ENCODE assay signal across 1 cellular context in the genomic region with DNA sequence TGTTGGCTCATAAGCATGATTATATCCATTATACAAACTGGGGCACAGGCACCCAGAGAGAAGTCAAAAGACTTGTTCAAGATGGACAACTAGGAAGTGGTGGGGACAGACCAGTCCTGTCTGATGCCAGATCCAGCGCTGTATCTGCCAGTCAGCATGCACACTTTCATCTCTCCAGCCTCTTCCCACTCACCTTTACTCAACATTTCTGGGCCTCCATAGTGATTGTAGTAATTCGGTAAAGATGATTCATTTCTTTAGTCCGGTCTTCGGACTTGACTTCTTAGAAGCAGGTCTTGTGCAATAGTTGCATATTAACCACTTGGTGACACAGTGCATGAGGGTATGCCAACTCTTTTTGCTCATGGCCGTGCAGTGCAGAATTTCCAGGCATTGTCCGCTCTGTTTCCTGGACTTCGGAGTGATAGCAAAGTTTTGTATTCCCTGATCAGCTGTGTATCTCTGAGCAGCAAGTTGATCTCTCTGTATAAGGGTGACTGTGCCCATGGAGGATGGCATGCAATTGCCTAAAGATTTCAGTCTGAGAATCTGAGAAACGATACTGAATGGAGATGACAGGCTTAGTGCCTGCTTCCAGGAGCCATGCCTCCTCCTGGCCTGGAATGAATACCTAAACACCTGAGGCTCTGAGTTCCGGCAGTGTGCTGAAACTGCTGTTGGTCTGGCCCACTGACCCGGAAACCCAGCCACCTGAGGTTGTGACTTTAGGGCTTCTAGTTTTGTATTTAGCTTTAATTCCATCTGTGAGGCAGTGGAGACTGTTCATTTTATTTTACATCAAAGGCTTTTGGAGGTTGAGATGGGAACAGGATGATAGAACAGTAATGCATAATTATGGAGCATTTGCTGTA.
TF ChIP-seq lines count a peak whose summit lies in the region.

No MANE protein-coding gene starts in this region.

TF ChIP-seq in GM12878, 131 proteins besides CTCF, POLR2A, EP300 and RAD21 (continued from another document and continues in another):
- TF ChIP-seq, protein P1, sequence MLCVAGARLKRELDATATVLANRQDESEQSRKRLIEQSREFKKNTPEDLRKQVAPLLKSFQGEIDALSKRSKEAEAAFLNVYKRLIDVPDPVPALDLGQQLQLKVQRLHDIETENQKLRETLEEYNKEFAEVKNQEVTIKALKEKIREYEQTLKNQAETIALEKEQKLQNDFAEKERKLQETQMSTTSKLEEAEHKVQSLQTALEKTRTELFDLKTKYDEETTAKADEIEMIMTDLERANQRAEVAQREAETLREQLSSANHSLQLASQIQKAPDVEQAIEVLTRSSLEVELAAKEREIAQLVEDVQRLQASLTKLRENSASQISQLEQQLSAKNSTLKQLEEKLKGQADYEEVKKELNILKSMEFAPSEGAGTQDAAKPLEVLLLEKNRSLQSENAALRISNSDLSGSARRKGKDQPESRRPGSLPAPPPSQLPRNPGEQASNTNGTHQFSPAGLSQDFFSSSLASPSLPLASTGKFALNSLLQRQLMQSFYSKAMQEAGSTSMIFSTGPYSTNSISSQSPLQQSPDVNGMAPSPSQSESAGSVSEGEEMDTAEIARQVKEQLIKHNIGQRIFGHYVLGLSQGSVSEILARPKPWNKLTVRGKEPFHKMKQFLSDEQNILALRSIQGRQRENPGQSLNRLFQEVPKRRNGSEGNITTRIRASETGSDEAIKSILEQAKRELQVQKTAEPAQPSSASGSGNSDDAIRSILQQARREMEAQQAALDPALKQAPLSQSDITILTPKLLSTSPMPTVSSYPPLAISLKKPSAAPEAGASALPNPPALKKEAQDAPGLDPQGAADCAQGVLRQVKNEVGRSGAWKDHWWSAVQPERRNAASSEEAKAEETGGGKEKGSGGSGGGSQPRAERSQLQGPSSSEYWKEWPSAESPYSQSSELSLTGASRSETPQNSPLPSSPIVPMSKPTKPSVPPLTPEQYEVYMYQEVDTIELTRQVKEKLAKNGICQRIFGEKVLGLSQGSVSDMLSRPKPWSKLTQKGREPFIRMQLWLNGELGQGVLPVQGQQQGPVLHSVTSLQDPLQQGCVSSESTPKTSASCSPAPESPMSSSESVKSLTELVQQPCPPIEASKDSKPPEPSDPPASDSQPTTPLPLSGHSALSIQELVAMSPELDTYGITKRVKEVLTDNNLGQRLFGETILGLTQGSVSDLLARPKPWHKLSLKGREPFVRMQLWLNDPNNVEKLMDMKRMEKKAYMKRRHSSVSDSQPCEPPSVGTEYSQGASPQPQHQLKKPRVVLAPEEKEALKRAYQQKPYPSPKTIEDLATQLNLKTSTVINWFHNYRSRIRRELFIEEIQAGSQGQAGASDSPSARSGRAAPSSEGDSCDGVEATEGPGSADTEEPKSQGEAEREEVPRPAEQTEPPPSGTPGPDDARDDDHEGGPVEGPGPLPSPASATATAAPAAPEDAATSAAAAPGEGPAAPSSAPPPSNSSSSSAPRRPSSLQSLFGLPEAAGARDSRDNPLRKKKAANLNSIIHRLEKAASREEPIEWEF (IDR thresholded peaks at IDR 0.05; ENCODE audit: insufficient replicate concordance, low read depth, low read length), result no peak
- TF ChIP-seq, protein P2, sequence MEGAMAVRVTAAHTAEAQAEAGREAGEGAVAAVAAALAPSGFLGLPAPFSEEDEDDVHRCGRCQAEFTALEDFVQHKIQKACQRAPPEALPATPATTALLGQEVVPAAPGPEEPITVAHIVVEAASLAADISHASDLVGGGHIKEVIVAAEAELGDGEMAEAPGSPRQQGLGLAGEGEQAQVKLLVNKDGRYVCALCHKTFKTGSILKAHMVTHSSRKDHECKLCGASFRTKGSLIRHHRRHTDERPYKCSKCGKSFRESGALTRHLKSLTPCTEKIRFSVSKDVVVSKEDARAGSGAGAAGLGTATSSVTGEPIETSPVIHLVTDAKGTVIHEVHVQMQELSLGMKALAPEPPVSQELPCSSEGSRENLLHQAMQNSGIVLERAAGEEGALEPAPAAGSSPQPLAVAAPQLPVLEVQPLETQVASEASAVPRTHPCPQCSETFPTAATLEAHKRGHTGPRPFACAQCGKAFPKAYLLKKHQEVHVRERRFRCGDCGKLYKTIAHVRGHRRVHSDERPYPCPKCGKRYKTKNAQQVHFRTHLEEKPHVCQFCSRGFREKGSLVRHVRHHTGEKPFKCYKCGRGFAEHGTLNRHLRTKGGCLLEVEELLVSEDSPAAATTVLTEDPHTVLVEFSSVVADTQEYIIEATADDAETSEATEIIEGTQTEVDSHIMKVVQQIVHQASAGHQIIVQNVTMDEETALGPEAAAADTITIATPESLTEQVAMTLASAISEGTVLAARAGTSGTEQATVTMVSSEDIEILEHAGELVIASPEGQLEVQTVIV (IDR thresholded peaks at IDR 0.05; ENCODE audit: borderline replicate concordance, partially characterized antibody), result no peak
- no peak for TF ChIP-seq EGR1 (IDR thresholded peaks at IDR 0.05; ENCODE audit: borderline replicate concordance in 1 of 2, low read depth in 2 of 2, low read length in 2 of 2)
- no peak for TF ChIP-seq EED (IDR thresholded peaks at IDR 0.05; ENCODE audit: low read depth)
- TF ChIP-seq, protein P3, sequence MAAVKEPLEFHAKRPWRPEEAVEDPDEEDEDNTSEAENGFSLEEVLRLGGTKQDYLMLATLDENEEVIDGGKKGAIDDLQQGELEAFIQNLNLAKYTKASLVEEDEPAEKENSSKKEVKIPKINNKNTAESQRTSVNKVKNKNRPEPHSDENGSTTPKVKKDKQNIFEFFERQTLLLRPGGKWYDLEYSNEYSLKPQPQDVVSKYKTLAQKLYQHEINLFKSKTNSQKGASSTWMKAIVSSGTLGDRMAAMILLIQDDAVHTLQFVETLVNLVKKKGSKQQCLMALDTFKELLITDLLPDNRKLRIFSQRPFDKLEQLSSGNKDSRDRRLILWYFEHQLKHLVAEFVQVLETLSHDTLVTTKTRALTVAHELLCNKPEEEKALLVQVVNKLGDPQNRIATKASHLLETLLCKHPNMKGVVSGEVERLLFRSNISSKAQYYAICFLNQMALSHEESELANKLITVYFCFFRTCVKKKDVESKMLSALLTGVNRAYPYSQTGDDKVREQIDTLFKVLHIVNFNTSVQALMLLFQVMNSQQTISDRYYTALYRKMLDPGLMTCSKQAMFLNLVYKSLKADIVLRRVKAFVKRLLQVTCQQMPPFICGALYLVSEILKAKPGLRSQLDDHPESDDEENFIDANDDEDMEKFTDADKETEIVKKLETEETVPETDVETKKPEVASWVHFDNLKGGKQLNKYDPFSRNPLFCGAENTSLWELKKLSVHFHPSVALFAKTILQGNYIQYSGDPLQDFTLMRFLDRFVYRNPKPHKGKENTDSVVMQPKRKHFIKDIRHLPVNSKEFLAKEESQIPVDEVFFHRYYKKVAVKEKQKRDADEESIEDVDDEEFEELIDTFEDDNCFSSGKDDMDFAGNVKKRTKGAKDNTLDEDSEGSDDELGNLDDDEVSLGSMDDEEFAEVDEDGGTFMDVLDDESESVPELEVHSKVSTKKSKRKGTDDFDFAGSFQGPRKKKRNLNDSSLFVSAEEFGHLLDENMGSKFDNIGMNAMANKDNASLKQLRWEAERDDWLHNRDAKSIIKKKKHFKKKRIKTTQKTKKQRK (IDR thresholded peaks at IDR 0.05; ENCODE audit: low read depth, low read length), result no peak
- TF ChIP-seq TBL1XR1 (IDR thresholded peaks at IDR 0.05; ENCODE audit: low read depth, low read length), result no peak
- no peak for TF ChIP-seq SRF (IDR thresholded peaks at IDR 0.05; ENCODE audit: low read depth in 2 of 2, low read length in 2 of 2)
- no peak for TF ChIP-seq GATAD2B (conservative IDR thresholded peaks at IDR 0.05; ENCODE audit: low read depth)
- no peak for TF ChIP-seq YBX1 (IDR thresholded peaks at IDR 0.05)
- no peak for TF ChIP-seq PAX8 (IDR thresholded peaks at IDR 0.05)
- no peak for TF ChIP-seq MYB (IDR thresholded peaks at IDR 0.05; ENCODE audit: borderline replicate concordance, low read depth, low read length)
- TF ChIP-seq, protein P4, sequence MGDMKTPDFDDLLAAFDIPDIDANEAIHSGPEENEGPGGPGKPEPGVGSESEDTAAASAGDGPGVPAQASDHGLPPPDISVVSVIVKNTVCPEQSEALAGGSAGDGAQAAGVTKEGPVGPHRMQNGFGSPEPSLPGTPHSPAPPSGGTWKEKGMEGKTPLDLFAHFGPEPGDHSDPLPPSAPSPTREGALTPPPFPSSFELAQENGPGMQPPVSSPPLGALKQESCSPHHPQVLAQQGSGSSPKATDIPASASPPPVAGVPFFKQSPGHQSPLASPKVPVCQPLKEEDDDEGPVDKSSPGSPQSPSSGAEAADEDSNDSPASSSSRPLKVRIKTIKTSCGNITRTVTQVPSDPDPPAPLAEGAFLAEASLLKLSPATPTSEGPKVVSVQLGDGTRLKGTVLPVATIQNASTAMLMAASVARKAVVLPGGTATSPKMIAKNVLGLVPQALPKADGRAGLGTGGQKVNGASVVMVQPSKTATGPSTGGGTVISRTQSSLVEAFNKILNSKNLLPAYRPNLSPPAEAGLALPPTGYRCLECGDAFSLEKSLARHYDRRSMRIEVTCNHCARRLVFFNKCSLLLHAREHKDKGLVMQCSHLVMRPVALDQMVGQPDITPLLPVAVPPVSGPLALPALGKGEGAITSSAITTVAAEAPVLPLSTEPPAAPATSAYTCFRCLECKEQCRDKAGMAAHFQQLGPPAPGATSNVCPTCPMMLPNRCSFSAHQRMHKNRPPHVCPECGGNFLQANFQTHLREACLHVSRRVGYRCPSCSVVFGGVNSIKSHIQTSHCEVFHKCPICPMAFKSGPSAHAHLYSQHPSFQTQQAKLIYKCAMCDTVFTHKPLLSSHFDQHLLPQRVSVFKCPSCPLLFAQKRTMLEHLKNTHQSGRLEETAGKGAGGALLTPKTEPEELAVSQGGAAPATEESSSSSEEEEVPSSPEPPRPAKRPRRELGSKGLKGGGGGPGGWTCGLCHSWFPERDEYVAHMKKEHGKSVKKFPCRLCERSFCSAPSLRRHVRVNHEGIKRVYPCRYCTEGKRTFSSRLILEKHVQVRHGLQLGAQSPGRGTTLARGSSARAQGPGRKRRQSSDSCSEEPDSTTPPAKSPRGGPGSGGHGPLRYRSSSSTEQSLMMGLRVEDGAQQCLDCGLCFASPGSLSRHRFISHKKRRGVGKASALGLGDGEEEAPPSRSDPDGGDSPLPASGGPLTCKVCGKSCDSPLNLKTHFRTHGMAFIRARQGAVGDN (IDR thresholded peaks at IDR 0.05), result no peak; the same call in 1 of the 2 replicates
- TF ChIP-seq STAT1 (conservative IDR thresholded peaks at IDR 0.05), result no peak
- 0 out of 2 replicates have a peak, but pooled peaks have one; percentile 38 for TF ChIP-seq TCF12 (IDR thresholded peaks at IDR 0.05; ENCODE audit: low read depth, low read length)
- TF ChIP-seq, protein P5, sequence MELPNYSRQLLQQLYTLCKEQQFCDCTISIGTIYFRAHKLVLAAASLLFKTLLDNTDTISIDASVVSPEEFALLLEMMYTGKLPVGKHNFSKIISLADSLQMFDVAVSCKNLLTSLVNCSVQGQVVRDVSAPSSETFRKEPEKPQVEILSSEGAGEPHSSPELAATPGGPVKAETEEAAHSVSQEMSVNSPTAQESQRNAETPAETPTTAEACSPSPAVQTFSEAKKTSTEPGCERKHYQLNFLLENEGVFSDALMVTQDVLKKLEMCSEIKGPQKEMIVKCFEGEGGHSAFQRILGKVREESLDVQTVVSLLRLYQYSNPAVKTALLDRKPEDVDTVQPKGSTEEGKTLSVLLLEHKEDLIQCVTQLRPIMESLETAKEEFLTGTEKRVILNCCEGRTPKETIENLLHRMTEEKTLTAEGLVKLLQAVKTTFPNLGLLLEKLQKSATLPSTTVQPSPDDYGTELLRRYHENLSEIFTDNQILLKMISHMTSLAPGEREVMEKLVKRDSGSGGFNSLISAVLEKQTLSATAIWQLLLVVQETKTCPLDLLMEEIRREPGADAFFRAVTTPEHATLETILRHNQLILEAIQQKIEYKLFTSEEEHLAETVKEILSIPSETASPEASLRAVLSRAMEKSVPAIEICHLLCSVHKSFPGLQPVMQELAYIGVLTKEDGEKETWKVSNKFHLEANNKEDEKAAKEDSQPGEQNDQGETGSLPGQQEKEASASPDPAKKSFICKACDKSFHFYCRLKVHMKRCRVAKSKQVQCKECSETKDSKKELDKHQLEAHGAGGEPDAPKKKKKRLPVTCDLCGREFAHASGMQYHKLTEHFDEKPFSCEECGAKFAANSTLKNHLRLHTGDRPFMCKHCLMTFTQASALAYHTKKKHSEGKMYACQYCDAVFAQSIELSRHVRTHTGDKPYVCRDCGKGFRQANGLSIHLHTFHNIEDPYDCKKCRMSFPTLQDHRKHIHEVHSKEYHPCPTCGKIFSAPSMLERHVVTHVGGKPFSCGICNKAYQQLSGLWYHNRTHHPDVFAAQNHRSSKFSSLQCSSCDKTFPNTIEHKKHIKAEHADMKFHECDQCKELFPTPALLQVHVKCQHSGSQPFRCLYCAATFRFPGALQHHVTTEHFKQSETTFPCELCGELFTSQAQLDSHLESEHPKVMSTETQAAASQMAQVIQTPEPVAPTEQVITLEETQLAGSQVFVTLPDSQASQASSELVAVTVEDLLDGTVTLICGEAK (IDR thresholded peaks at IDR 0.05; ENCODE audit: borderline replicate concordance), result no peak
- 0 out of 2 replicates have a peak, but pooled peaks have one; percentile 9 for TF ChIP-seq MTA2 (IDR thresholded peaks at IDR 0.05; ENCODE audit: low read depth)
- no peak for TF ChIP-seq RB1 (IDR thresholded peaks at IDR 0.05; ENCODE audit: borderline replicate concordance)
- TF ChIP-seq, protein P6, sequence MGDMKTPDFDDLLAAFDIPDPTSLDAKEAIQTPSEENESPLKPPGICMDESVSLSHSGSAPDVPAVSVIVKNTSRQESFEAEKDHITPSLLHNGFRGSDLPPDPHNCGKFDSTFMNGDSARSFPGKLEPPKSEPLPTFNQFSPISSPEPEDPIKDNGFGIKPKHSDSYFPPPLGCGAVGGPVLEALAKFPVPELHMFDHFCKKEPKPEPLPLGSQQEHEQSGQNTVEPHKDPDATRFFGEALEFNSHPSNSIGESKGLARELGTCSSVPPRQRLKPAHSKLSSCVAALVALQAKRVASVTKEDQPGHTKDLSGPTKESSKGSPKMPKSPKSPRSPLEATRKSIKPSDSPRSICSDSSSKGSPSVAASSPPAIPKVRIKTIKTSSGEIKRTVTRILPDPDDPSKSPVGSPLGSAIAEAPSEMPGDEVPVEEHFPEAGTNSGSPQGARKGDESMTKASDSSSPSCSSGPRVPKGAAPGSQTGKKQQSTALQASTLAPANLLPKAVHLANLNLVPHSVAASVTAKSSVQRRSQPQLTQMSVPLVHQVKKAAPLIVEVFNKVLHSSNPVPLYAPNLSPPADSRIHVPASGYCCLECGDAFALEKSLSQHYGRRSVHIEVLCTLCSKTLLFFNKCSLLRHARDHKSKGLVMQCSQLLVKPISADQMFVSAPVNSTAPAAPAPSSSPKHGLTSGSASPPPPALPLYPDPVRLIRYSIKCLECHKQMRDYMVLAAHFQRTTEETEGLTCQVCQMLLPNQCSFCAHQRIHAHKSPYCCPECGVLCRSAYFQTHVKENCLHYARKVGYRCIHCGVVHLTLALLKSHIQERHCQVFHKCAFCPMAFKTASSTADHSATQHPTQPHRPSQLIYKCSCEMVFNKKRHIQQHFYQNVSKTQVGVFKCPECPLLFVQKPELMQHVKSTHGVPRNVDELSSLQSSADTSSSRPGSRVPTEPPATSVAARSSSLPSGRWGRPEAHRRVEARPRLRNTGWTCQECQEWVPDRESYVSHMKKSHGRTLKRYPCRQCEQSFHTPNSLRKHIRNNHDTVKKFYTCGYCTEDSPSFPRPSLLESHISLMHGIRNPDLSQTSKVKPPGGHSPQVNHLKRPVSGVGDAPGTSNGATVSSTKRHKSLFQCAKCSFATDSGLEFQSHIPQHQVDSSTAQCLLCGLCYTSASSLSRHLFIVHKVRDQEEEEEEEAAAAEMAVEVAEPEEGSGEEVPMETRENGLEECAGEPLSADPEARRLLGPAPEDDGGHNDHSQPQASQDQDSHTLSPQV (IDR thresholded peaks at IDR 0.05), result no peak
- no peak for TF ChIP-seq CHD2 (IDR thresholded peaks at IDR 0.05; ENCODE audit: borderline replicate concordance, low read depth, low read length)
- no peak for TF ChIP-seq MYC (IDR thresholded peaks at IDR 0.05; ENCODE audit: insufficient read depth, insufficient read length, insufficient replicate concordance, low read length, severe bottlenecking)
- no peak for TF ChIP-seq CBFB (IDR thresholded peaks at IDR 0.05; ENCODE audit: low read depth)
